Comparison of ENCODE assay signal across 8 cellular contexts in the genomic region with DNA sequence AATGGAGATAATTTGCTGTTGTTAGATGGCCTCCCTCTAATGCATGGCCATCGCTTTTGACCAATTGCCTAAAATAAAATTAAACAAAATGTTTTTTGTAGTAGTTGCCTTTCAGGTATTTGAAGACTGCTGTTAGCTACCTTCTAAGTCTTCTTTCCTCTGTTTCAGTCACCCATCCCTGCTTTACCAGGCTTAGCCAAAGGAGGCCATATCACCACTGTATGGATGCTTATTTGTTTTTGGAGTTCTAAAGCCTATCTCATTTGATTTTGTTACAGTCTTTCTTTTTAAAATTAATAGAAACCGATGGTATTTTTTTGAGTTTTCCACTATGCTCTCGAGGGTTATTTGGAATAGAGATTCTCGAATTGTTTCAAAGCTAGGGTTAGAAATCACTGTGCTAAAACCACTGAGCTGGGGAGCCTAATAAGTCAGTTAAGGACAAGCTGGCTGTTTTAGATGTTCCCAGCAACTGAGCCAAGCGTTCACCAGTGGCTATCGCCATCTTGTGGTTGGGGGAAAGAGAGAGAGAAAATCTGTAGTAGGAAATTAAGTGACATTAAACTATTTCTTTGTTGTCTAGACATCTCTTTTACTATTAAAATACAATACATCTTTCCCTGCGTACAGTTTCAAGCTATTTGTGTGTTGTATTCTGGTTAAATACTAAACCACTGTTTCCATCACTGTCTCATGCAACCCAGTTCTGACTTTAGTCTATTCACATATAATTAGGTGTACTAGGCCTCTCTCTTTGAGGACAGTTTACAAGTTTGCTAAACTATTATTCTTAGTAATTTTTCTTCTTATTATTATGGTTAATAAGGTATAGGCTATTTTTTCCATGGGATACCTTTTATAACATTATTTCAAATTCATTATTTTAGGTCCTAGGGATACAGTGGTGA. TPM values are rescaled to one million over a fixed set of nuclear protein-coding genes. Genes with fewer than 3 reads are reported as not detected.
DNase-seq lines count a peak whose midpoint lies in the region; ATAC-seq and TF ChIP-seq lines count a peak whose summit lies in the region.

No MANE protein-coding gene starts in this region.

- H3K4me3 ChIP-seq in cardiac fibroblast (replicated peaks in 1 of 2; ENCODE audit: low read depth in 2 of 2, low read length in 2 of 2) = no peak overlapping the region

- DNase-seq in DMS53 (lab: John Stamatoyannopoulos, UW) (peak; percentile 74), NCI-H526 treated with DMSO at 0.1 percent for 48 hours (lab: John Stamatoyannopoulos, UW) (peak; percentile 17), cardiac fibroblast (ENCODE audit: low read depth in 2 of 2) (peak; percentile 60 to 78), left lobe of liver (ENCODE audit: low spot score) (peak; percentile 54)

- ATAC-seq in GM21360 (IDR thresholded peaks at IDR 0.05; ENCODE audit: unreplicated experiment) = peak; percentile 68
- ATAC-seq in left lobe of liver = peak; percentile 96
- ATAC-seq in GM18909 (IDR thresholded peaks at IDR 0.05; ENCODE audit: poor library complexity, unreplicated experiment) = no peak
- no peak for ATAC-seq in GM21381 (IDR thresholded peaks at IDR 0.05; ENCODE audit: unreplicated experiment)
- no peak for ATAC-seq in HG03108 (IDR thresholded peaks at IDR 0.05; ENCODE audit: unreplicated experiment)

- peak; percentile 67 for TF ChIP-seq CTCF in cardiac fibroblast (IDR thresholded peaks at IDR 0.05; ENCODE audit: low read depth, low read length)

RNA-seq across cellular contexts. Expression of a gene that starts 52.2 kb away (rescaled TPM):
- not detected for total RNA-seq in left lobe of liver

Comparison
In these comparisons a context has a peak if more than half of its experiments do, and no peak if none do; other contexts are left out.
1. DNase-seq: peak in every context shown above with its lines; median percentile 74 in DMS53; 69 in cardiac fibroblast; 54 in left lobe of liver; 17 in NCI-H526 treated with DMSO at 0.1 percent for 48 hours.
2. ATAC-seq: peak in GM21360 (single experiment) and left lobe of liver (single experiment); none in GM18909 (single experiment), GM21381 (single experiment) and HG03108 (single experiment).